Comparison of ENCODE assay signal across 11 cellular contexts in the genomic region with DNA sequence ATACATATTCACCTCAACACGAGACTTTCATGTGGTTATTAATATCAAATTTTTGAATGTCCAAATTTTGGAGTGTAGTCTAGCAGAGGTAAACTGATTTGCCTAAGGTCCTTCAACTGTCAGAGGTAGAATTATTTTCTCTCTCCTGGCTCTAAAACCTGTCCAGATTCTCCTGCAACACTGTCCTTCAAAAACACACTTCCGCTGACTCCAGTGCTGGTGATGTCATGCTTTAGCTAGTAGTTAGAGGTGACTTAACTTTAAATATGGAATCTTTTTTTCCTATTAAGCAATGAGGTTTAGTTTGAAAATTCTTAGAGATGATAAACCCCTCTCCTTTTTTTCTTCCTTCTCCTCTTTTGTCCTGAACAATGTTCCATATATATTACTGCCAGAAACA. TPM values are rescaled to one million over a fixed set of nuclear protein-coding genes. Genes with fewer than 3 reads are reported as not detected.
"Had no signal": no experiment of that assay in that cellular context is flagged by ENCODE, and none has a peak within 500 bp of the region (broad histone marks: within the 10 kb centered on the region; RNA-seq: fewer than 3 reads in every experiment).

No MANE protein-coding gene starts in this region.

- DNase-seq: GM23248, GOT3, H7, H9, HCEC 1CT, HFFc6 had no signal

- H3K4me1 ChIP-seq: HAP-1 had no signal

- ATAC-seq: GM23338, HCT116 had no signal

- H3K9me3 Mint-ChIP-seq: GM23338, H9 had no signal

- H2AFZ ChIP-seq: GM23248, GM23338 had no signal

- H3K27ac ChIP-seq: GM23248 had no signal

- H3K36me3 ChIP-seq: HAP-1 had no signal

- FAIRE-seq: H1, H54 had no signal

- H3K9ac ChIP-seq: GM23248 had no signal

- H3K4me2 ChIP-seq: GM23338 had no signal

- H3K27ac Mint-ChIP-seq: GM23338, H9, HFFc6 had no signal

- H3K4me3 Mint-ChIP-seq: GM23338, H9, HFFc6 had no signal

- H3K9me3 ChIP-seq: HAP-1 had no signal

- H3K4me3 ChIP-seq: GM23248, GM23338, HAP-1 had no signal

RNA-seq across cellular contexts. Expression of a gene that starts 10.8 kb away (rescaled TPM):
- total RNA-seq: GM23248, HFFc6 had no signal
- polyA plus RNA-seq: GM23248 had no signal
